ENCODE assay signal across 8 cellular contexts in genomic region chr6:57445370-57445769, GRCh38.
DNase-seq lines count a peak whose midpoint lies in the region; ATAC-seq and TF ChIP-seq lines count a peak whose summit lies in the region.
"Not testable (repeated sequence)": the region's sequence is repeated elsewhere in the genome, so short reads cannot be mapped to it uniquely, and the experiment has no call there.

No MANE protein-coding gene starts in this region.

- intact Hi-C loops in activated CD4-positive, alpha-beta T cell treated with anti-CD3 and anti-CD28 coated beads, Interleukin-2, amount 10 ng/mL, durations not matched to agents 24 days and 14 days (cut with micrococcal nuclease) = not testable (repeated sequence)

- not testable (repeated sequence) for H3K27me3 Mint-ChIP-seq in activated CD4-positive, alpha-beta T cell treated with anti-CD3 and anti-CD28 coated beads, Interleukin-2, amount 10 ng/mL, durations not matched to agents 24 days and 14 days; progenitor cell of endocrine pancreas

- not testable (repeated sequence) for H3K36me3 Mint-ChIP-seq in activated CD4-positive, alpha-beta T cell treated with anti-CD3 and anti-CD28 coated beads, Interleukin-2, amount 10 ng/mL, durations not matched to agents 24 days and 14 days (ENCODE audit: low read depth); progenitor cell of endocrine pancreas (ENCODE audit: insufficient read depth)

- H3K4me3 Mint-ChIP-seq in activated CD4-positive, alpha-beta T cell treated with anti-CD3 and anti-CD28 coated beads, Interleukin-2, amount 10 ng/mL, durations not matched to agents 24 days and 14 days = peak overlapping the region; percentile 20
- not testable (repeated sequence) for H3K4me3 Mint-ChIP-seq in progenitor cell of endocrine pancreas (ENCODE audit: low read depth)

- ATAC-seq in GM18868 (IDR thresholded peaks at IDR 0.05; ENCODE audit: unreplicated experiment) = peak; percentile 39
- peak; percentile 45 for ATAC-seq in GM19452 (IDR thresholded peaks at IDR 0.05; ENCODE audit: unreplicated experiment)
- peak; percentile 44 for ATAC-seq in GM21723 (IDR thresholded peaks at IDR 0.05; ENCODE audit: unreplicated experiment)
- peak; percentile 41 for ATAC-seq in HG02678 (IDR thresholded peaks at IDR 0.05; ENCODE audit: unreplicated experiment)
- peak; percentile 39 for ATAC-seq in HG03095 (IDR thresholded peaks at IDR 0.05; ENCODE audit: unreplicated experiment)
- ATAC-seq in HG03460 (IDR thresholded peaks at IDR 0.05; ENCODE audit: unreplicated experiment) = peak; percentile 33

- not testable (repeated sequence) for DNase-seq in activated CD4-positive, alpha-beta T cell treated with anti-CD3 and anti-CD28 coated beads, Interleukin-2, amount 10 ng/mL, durations not matched to agents 24 days and 14 days; progenitor cell of endocrine pancreas (ENCODE audit: low spot score, unreplicated experiment)

- H3K9me3 Mint-ChIP-seq in activated CD4-positive, alpha-beta T cell treated with anti-CD3 and anti-CD28 coated beads, Interleukin-2, amount 10 ng/mL, durations not matched to agents 24 days and 14 days; progenitor cell of endocrine pancreas (ENCODE audit: low read depth): not testable (repeated sequence)

- H3K27ac Mint-ChIP-seq in activated CD4-positive, alpha-beta T cell treated with anti-CD3 and anti-CD28 coated beads, Interleukin-2, amount 10 ng/mL, durations not matched to agents 24 days and 14 days = peak overlapping the region; percentile 53
- peak overlapping the region; percentile 80 for H3K27ac Mint-ChIP-seq in progenitor cell of endocrine pancreas

- TF ChIP-seq CTCF in progenitor cell of endocrine pancreas (IDR thresholded peaks at IDR 0.05; ENCODE audit: unreplicated experiment) = not testable (repeated sequence)

- not testable (repeated sequence) for H3K4me1 Mint-ChIP-seq in activated CD4-positive, alpha-beta T cell treated with anti-CD3 and anti-CD28 coated beads, Interleukin-2, amount 10 ng/mL, durations not matched to agents 24 days and 14 days
- peaks cover 22% of the 10 kb centered on the region for H3K4me1 Mint-ChIP-seq in progenitor cell of endocrine pancreas (ENCODE audit: low read depth)
